Comparison of ENCODE assay signal across 14 cellular contexts in the genomic region with DNA sequence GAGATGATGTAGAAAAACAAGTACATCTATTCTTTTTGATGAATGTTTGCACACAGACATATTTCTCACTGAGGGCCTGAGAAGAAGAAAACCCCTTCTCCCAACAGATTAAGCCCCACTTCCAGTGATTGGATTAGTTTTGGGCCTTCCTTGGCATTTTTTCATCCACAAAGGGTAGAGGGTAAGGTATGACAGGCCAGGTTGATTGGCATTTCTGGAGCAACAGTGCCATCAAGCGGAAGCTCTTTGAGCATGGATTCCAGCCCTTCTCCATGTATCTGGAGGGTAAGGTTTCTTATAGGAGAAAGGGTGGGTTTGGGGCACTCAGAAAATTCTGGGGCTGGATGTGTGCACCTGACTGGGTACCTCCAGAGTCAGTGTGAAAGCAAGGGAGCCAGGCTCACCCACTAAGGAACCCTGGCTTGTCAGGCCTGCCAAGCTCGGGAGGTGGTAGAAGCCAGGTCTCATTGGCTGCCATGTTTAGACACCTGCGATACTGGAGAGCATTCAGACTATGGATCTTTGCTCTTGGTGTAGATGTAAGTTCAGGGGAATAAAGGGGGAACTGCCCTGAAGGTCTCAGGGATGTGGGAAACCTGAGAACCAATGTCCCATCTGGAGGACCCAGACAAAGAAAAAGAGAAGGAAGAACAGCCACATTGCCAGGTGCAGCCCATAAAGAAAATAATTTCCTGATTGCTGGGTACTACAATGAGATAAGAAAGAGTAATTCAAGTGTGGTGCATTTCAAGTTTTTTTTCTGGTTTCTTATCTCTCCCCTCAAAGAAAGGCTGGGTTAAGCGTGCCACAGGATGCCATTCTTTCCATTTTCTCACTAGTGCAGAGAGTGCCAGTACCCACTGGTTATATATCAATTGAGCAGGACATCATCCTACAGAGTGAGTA.
DNase-seq lines count a peak whose midpoint lies in the region; ATAC-seq lines count a peak whose summit lies in the region.
"Had no signal": no experiment of that assay in that cellular context is flagged by ENCODE, and none has a peak within 500 bp of the region (broad histone marks: within the 10 kb centered on the region; RNA-seq: fewer than 3 reads in every experiment).

No MANE protein-coding gene starts in this region.

- POLR2A ChIA-PET in CD4-positive, alpha-beta memory T cell (lab: Charles Lee; ENCODE audit: partially characterized antibody) = no interaction called here

- H3K36me3 ChIP-seq in CD4-positive, alpha-beta memory T cell (ENCODE audit: insufficient read depth, low read length) = no peaks in the 10 kb centered on the region
- H3K36me3 ChIP-seq: lower lobe of right lung had no signal

- peak; percentile 52 for ATAC-seq in GM19455 (IDR thresholded peaks at IDR 0.05; ENCODE audit: unreplicated experiment)
- no peak for ATAC-seq in Right ventricle myocardium inferior
- ATAC-seq in GM18909 (IDR thresholded peaks at IDR 0.05; ENCODE audit: poor library complexity, unreplicated experiment) = no peak

- intact Hi-C loops in CD4-positive, alpha-beta memory T cell (cut with micrococcal nuclease) = no loop called here
- intact Hi-C loops in Right ventricle myocardium inferior (cut with DNase I) = no loop called here

- no peaks in the 10 kb centered on the region for H3K27me3 Mint-ChIP-seq in CD4-positive, alpha-beta memory T cell

- H3K27me3 ChIP-seq in CD4-positive, alpha-beta memory T cell (ENCODE audit: insufficient read depth, low read length) = no peaks in the 10 kb centered on the region

- DNase-seq in CD4-positive, alpha-beta memory T cell = peak in 3 of 5 donors; percentile 9 to 15 (median 14)
- DNase-seq in NCI-H1694 treated with DMSO at 0.1 percent for 48 hours (lab: John Stamatoyannopoulos, UW) (peak; percentile 52), cerebellar cortex (ENCODE audit: low spot score) (peak; percentile 35), kidney glomerular epithelial cell (lab: John Stamatoyannopoulos, UW) (no peak), activated gamma-delta T cell (lab: John Stamatoyannopoulos, UW) (no peak), Right ventricle myocardium inferior (ENCODE audit: missing footprints) (no peak)
- DNase-seq: amniotic stem cell; C1 segment of cervical spinal cord; effector CD8-positive, alpha-beta T cell; Kasumi-1; lower lobe of right lung had no signal

- H3K4me1 ChIP-seq in CD4-positive, alpha-beta memory T cell (ENCODE audit: insufficient read depth, low read length) = no peaks in the 10 kb centered on the region
- H3K4me1 ChIP-seq: lower lobe of right lung, parathyroid adenoma had no signal

- no peaks in the 10 kb centered on the region for H3K9me3 ChIP-seq in CD4-positive, alpha-beta memory T cell (ENCODE audit: control insufficient read depth in 1 of 2, low read length in 2 of 2)
- H3K9me3 ChIP-seq: lower lobe of right lung had no signal

- no peaks in the 10 kb centered on the region for H3K36me3 Mint-ChIP-seq in CD4-positive, alpha-beta memory T cell

- H3K27ac Mint-ChIP-seq in CD4-positive, alpha-beta memory T cell = no peak overlapping the region

- H3K4me3 ChIP-seq in CD4-positive, alpha-beta memory T cell (ENCODE audit: low read length in 2 of 2) = no peak overlapping the region
- H3K4me3 ChIP-seq: lower lobe of right lung had no signal

- H3K9me3 Mint-ChIP-seq in CD4-positive, alpha-beta memory T cell = peaks cover 0 to 9% (median 2%) of the 10 kb centered on the region in 8 donors

- no peak overlapping the region for H3K27ac ChIP-seq in CD4-positive, alpha-beta memory T cell (ENCODE audit: low read depth, low read length)
- H3K27ac ChIP-seq: lower lobe of right lung, parathyroid adenoma had no signal

- no peak overlapping the region for H3K4me3 Mint-ChIP-seq in CD4-positive, alpha-beta memory T cell

- no peaks in the 10 kb centered on the region for H3K4me1 Mint-ChIP-seq in CD4-positive, alpha-beta memory T cell

- CTCF ChIA-PET in CD4-positive, alpha-beta memory T cell (lab: Charles Lee; ENCODE audit: partially characterized antibody) = no interaction called here

Comparison
In these comparisons a context has a peak if more than half of its experiments do, and no peak if none do; other contexts are left out.
1. DNase-seq: peak in CD4-positive, alpha-beta memory T cell (3 of 5), NCI-H1694 treated with DMSO at 0.1 percent for 48 hours (single experiment) and cerebellar cortex (single experiment); none in kidney glomerular epithelial cell (single experiment), activated gamma-delta T cell (single experiment) and Right ventricle myocardium inferior (single experiment).